Comparison of ENCODE assay signal across 9 cellular contexts in genomic region chr19:4713384-4713951, GRCh38. TPM values are rescaled to one million over a fixed set of nuclear protein-coding genes. Genes with fewer than 3 reads are reported as not detected.
DNase-seq lines count a peak whose midpoint lies in the region; ATAC-seq and TF ChIP-seq lines count a peak whose summit lies in the region.
"Had no signal": no experiment of that assay in that cellular context is flagged by ENCODE, and none has a peak within 500 bp of the region (broad histone marks: within the 10 kb centered on the region; RNA-seq: fewer than 3 reads in every experiment).

No MANE protein-coding gene starts in this region.

- peak overlapping the region in 9 of 12 donors; percentile 5 to 34 (median 22) for H3K4me3 ChIP-seq in heart left ventricle
- H3K4me3 ChIP-seq in sigmoid colon: no peak overlapping the region
- H3K4me3 ChIP-seq in CD8-positive, alpha-beta T cell (ENCODE audit: low read depth, low read length): no peak overlapping the region

- peak; percentile 100 for DNase-seq in ELR (ENCODE audit: low read depth)
- peak; percentile 81 for DNase-seq in amniotic epithelial cell (ENCODE audit: low read depth)
- DNase-seq in heart left ventricle: peak; percentile 85 to 94 (median 90)
- DNase-seq in sigmoid colon: peak; percentile 96
- DNase-seq in activated naive CD4-positive, alpha-beta T cell treated with anti-CD3 and anti-CD28 coated beads, Interleukin-2, amount 50 U/mL, for 72 hours (ENCODE audit: low spot score in 2 of 2): no peak
- no peak for DNase-seq in CD8-positive, alpha-beta T cell
- DNase-seq in activated naive CD4-positive, alpha-beta T cell treated with anti-CD3 and anti-CD28 coated beads for 36 hours: no peak
- DNase-seq: NCI-H510A treated with DMSO at 0.1 percent for 48 hours had no signal

- CTCF ChIA-PET in CD8-positive, alpha-beta T cell (lab: Charles Lee): no interaction called here
- CTCF ChIA-PET in activated naive CD4-positive, alpha-beta T cell treated with anti-CD3 and anti-CD28 coated beads for 36 hours (lab: Charles Lee): no interaction called here

- peaks cover 0 to 86% (median 74%) of the 10 kb centered on the region in 9 donors for H3K36me3 ChIP-seq in heart left ventricle
- peaks cover 10 to 90% (median 60%) of the 10 kb centered on the region in 4 donors for H3K36me3 ChIP-seq in sigmoid colon
- peaks cover 32% of the 10 kb centered on the region for H3K36me3 ChIP-seq in CD8-positive, alpha-beta T cell (ENCODE audit: insufficient read depth, low read length)

- H3K4me1 ChIP-seq in heart left ventricle (peaks cover 0 to 55% (median 34%) of the 10 kb centered on the region in 12 donors), sigmoid colon (peaks cover 0 to 17% (median 4%) of the 10 kb centered on the region in 4 donors)
- no peaks in the 10 kb centered on the region for H3K4me1 ChIP-seq in CD8-positive, alpha-beta T cell (ENCODE audit: insufficient read depth, low read length)

- no peak for TF ChIP-seq CTCF in heart left ventricle (IDR thresholded peaks at IDR 0.05)
- TF ChIP-seq CTCF in sigmoid colon (IDR thresholded peaks at IDR 0.05): no peak
- TF ChIP-seq CTCF in CD8-positive, alpha-beta T cell (IDR thresholded peaks at IDR 0.05): no peak

- H3K27me3 Mint-ChIP-seq in CD8-positive, alpha-beta T cell (ENCODE audit: low read depth): no peaks in the 10 kb centered on the region
- no peaks in the 10 kb centered on the region for H3K27me3 Mint-ChIP-seq in activated naive CD4-positive, alpha-beta T cell treated with anti-CD3 and anti-CD28 coated beads for 36 hours (ENCODE audit: low read depth)

- no peak overlapping the region for H3K4me3 Mint-ChIP-seq in CD8-positive, alpha-beta T cell
- H3K4me3 Mint-ChIP-seq in activated naive CD4-positive, alpha-beta T cell treated with anti-CD3 and anti-CD28 coated beads for 36 hours: no peak overlapping the region

- peaks cover 0 to 2% (median 0%) of the 10 kb centered on the region in 12 donors for H3K9me3 ChIP-seq in heart left ventricle
- no peaks in the 10 kb centered on the region for H3K9me3 ChIP-seq in sigmoid colon
- no peaks in the 10 kb centered on the region for H3K9me3 ChIP-seq in CD8-positive, alpha-beta T cell (ENCODE audit: low read length)

- H3K27ac ChIP-seq in heart left ventricle (peak overlapping the region; percentile 62 to 87 (median 78)), sigmoid colon (peak overlapping the region; percentile 55 to 74 (median 67))
- no peak overlapping the region for H3K27ac ChIP-seq in CD8-positive, alpha-beta T cell (ENCODE audit: low read depth, low read length)

- H3K27me3 ChIP-seq in heart left ventricle: no peaks in the 10 kb centered on the region
- no peaks in the 10 kb centered on the region for H3K27me3 ChIP-seq in sigmoid colon
- H3K27me3 ChIP-seq in CD8-positive, alpha-beta T cell (ENCODE audit: insufficient read depth, low read length): no peaks in the 10 kb centered on the region

- peaks cover 5 to 10% of the 10 kb centered on the region in 2 donors for H3K36me3 Mint-ChIP-seq in activated naive CD4-positive, alpha-beta T cell treated with anti-CD3 and anti-CD28 coated beads, Interleukin-2, amount 50 U/mL, for 72 hours
- H3K36me3 Mint-ChIP-seq in CD8-positive, alpha-beta T cell: peaks cover 75% of the 10 kb centered on the region
- H3K36me3 Mint-ChIP-seq in activated naive CD4-positive, alpha-beta T cell treated with anti-CD3 and anti-CD28 coated beads for 36 hours (ENCODE audit: low read depth): peaks cover 26% of the 10 kb centered on the region

- TF ChIP-seq POLR2A in heart left ventricle (IDR thresholded peaks at IDR 0.05) (peak in 1 of 2 donors; percentile 34), sigmoid colon (IDR thresholded peaks at IDR 0.05) (no peak)

- WGBS in heart left ventricle, 4 donors: 54 to 70% (median 59%) methylated on average over 10 to 32 of the region's 32 CpGs
- 10 to 67% methylated on average over 32 of the region's 32 CpGs for WGBS in sigmoid colon, 2 donors

- no peak overlapping the region for H3K27ac Mint-ChIP-seq in activated naive CD4-positive, alpha-beta T cell treated with anti-CD3 and anti-CD28 coated beads, Interleukin-2, amount 50 U/mL, for 72 hours
- H3K27ac Mint-ChIP-seq in CD8-positive, alpha-beta T cell: no peak overlapping the region
- H3K27ac Mint-ChIP-seq in activated naive CD4-positive, alpha-beta T cell treated with anti-CD3 and anti-CD28 coated beads for 36 hours: no peak overlapping the region

- TF ChIP-seq EP300 in sigmoid colon (IDR thresholded peaks at IDR 0.05): peak in 1 of 4 donors; percentile 52

- peaks cover 9% of the 10 kb centered on the region for H3K4me1 Mint-ChIP-seq in CD8-positive, alpha-beta T cell (ENCODE audit: low read depth)
- peaks cover 4% of the 10 kb centered on the region for H3K4me1 Mint-ChIP-seq in activated naive CD4-positive, alpha-beta T cell treated with anti-CD3 and anti-CD28 coated beads for 36 hours (ENCODE audit: low read depth)

- intact Hi-C loops in heart left ventricle (cut with DNase I): no loop called here
- intact Hi-C loops in sigmoid colon (cut with DNase I): no loop called here
- intact Hi-C loops in CD8-positive, alpha-beta T cell (cut with DNase I, micrococcal nuclease): no loop called here
- intact Hi-C loops in activated naive CD4-positive, alpha-beta T cell treated with anti-CD3 and anti-CD28 coated beads for 36 hours (cut with micrococcal nuclease): no loop called here

- ATAC-seq in heart left ventricle (peak; percentile 78 to 94 (median 90)), GM18498 (IDR thresholded peaks at IDR 0.05; ENCODE audit: unreplicated experiment) (no peak)
- no peak for ATAC-seq in activated naive CD4-positive, alpha-beta T cell treated with anti-CD3 and anti-CD28 coated beads, Interleukin-2, amount 50 U/mL, for 72 hours
- no peak for ATAC-seq in CD8-positive, alpha-beta T cell

- H3K9me3 Mint-ChIP-seq in activated naive CD4-positive, alpha-beta T cell treated with anti-CD3 and anti-CD28 coated beads, Interleukin-2, amount 50 U/mL, for 72 hours: no peaks in the 10 kb centered on the region
- H3K9me3 Mint-ChIP-seq in CD8-positive, alpha-beta T cell: no peaks in the 10 kb centered on the region
- no peaks in the 10 kb centered on the region for H3K9me3 Mint-ChIP-seq in activated naive CD4-positive, alpha-beta T cell treated with anti-CD3 and anti-CD28 coated beads for 36 hours

- POLR2A ChIA-PET in CD8-positive, alpha-beta T cell (lab: Charles Lee): no interaction called here

RNA-seq across cellular contexts. Expression of gene DPP9, which starts 10.2 kb away (rescaled TPM):
- total RNA-seq in heart left ventricle (10 to 100 TPM; 38.9 to 65.2 (median 47.7) TPM), sigmoid colon (10 to 100 TPM; 29.6 to 90.6 (median 40.5) TPM)
- polyA plus RNA-seq in heart left ventricle (10 to 100 TPM; 30.7 to 59.6 TPM), sigmoid colon (10 to 100 TPM; 27.6 to 62.6 (median 31.7) TPM)
- total RNA-seq in activated naive CD4-positive, alpha-beta T cell treated with anti-CD3 and anti-CD28 coated beads, Interleukin-2, amount 50 U/mL, for 72 hours: 10 to 100 TPM; 55.2 to 59.0 TPM
- 10 to 100 TPM; 85.5 to 86.6 TPM for total RNA-seq in CD8-positive, alpha-beta T cell
- total RNA-seq in activated naive CD4-positive, alpha-beta T cell treated with anti-CD3 and anti-CD28 coated beads for 36 hours: 10 to 100 TPM; 40.8 to 41.9 TPM

RNA-seq across cellular contexts. Expression of gene MYDGF, which starts 43.3 kb away (rescaled TPM):
- total RNA-seq in heart left ventricle (10 to 100 TPM; 19.1 to 49.1 (median 25.5) TPM), sigmoid colon (10 to 100 TPM; 25.7 to 37.4 (median 34.0) TPM)
- polyA plus RNA-seq in heart left ventricle (100 to 1,000 TPM in 1 of 2 donors, 10 to 100 TPM in 1; 33.1 to 201 TPM), sigmoid colon (100 to 1,000 TPM in 1 of 3 donors, 10 to 100 TPM in 2; 34.2 to 200 (median 55.3) TPM)
- 10 to 100 TPM; 40.2 to 48.5 TPM for total RNA-seq in activated naive CD4-positive, alpha-beta T cell treated with anti-CD3 and anti-CD28 coated beads, Interleukin-2, amount 50 U/mL, for 72 hours
- 10 to 100 TPM; 30.1 to 30.3 TPM for total RNA-seq in CD8-positive, alpha-beta T cell
- total RNA-seq in activated naive CD4-positive, alpha-beta T cell treated with anti-CD3 and anti-CD28 coated beads for 36 hours: 10 to 100 TPM; 43.5 to 45.5 TPM

Comparison
In these comparisons a context has a peak if more than half of its experiments do, and no peak if none do; other contexts are left out.
1. DNase-seq: peak in ELR (single experiment), amniotic epithelial cell (single experiment), heart left ventricle (5 of 5) and sigmoid colon (single experiment); none in activated naive CD4-positive, alpha-beta T cell treated with anti-CD3 and anti-CD28 coated beads, Interleukin-2, amount 50 U/mL, for 72 hours (0 of 2), CD8-positive, alpha-beta T cell (0 of 7) and activated naive CD4-positive, alpha-beta T cell treated with anti-CD3 and anti-CD28 coated beads for 36 hours (single experiment).
2. ATAC-seq: peak in heart left ventricle (4 of 4); none in GM18498 (single experiment), activated naive CD4-positive, alpha-beta T cell treated with anti-CD3 and anti-CD28 coated beads, Interleukin-2, amount 50 U/mL, for 72 hours (0 of 2) and CD8-positive, alpha-beta T cell (single experiment).
3. H3K4me3 ChIP-seq: peak in heart left ventricle (9 of 12); none in sigmoid colon (0 of 4) and CD8-positive, alpha-beta T cell (single experiment).